22 cellular contexts compared by ENCODE assay signal in the genomic region with DNA sequence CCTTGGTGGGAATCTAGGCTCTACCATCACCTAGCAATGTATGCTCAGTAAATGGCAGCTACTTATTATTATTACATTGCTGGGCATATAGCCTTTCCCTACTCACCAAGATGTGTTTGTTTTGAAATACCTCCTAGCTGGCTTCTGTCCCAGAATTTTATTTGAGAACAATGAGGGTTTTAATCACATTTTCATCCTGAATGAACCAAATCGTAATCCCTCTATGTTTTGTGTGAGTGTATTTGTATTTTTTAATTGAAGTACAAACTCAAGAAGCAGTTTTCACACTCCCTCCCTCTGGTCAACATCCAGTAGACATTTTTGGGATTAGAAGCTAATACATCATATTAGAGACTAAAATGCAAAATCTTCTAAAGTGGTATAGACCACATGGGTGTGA. TPM values are rescaled to one million over a fixed set of nuclear protein-coding genes. Genes with fewer than 3 reads are reported as not detected.
DNase-seq lines count a peak whose midpoint lies in the region; ATAC-seq and TF ChIP-seq lines count a peak whose summit lies in the region.
"Had no signal": no experiment of that assay in that cellular context is flagged by ENCODE, and none has a peak within 500 bp of the region (broad histone marks: within the 10 kb centered on the region; RNA-seq: fewer than 3 reads in every experiment).

No MANE protein-coding gene starts in this region.

- 0% methylated on average over 1 of the region's 1 CpG for WGBS in SK-N-SH (ENCODE audit: low lambda C conversion rate)

- H3K9me2 ChIP-seq in SK-N-SH, result no peaks in the 10 kb centered on the region

- intact Hi-C loops in uterus (cut with DNase I; ENCODE audit: low total_unique reads), result no loop called here

- no peaks in the 10 kb centered on the region for H3K4me1 ChIP-seq in SK-N-SH (ENCODE audit: control insufficient read depth in 1 of 2, insufficient read depth in 2 of 2, low read depth in 1 of 2, low read length in 1 of 2)
- peaks cover 0 to 17% of the 10 kb centered on the region in 2 donors for H3K4me1 ChIP-seq in uterus
- H3K4me1 ChIP-seq: body of pancreas had no signal

- ATAC-seq in SK-N-SH treated with all-trans-retinoic acid at 6 μM for 48 hours, result no peak
- ATAC-seq: body of pancreas; foreskin keratinocyte; left ventricle myocardium superior; stimulated activated naive CD8-positive, alpha-beta T cell treated with anti-CD3 and anti-CD28 coated beads, Interleukin-15, Interleukin-2, amounts not matched to agents 100 U/mL and 50 U/mL, for 24 hours had no signal

- CTCF ChIA-PET in SK-N-SH (lab: Yijun Ruan, JAX), result interaction anchor here (0.9 to 16.8 kb wide), 4 partner anchors 10 to 107 kb away, joined by 3 to 495 read pairs (median 26); partner anchors contain the start of gene CEBPE

- H3K9me3 ChIP-seq in SK-N-SH, result no peaks in the 10 kb centered on the region
- no peaks in the 10 kb centered on the region for H3K9me3 ChIP-seq in uterus
- H3K9me3 ChIP-seq: body of pancreas, prostate gland, SJCRH30 had no signal

- H3K27me3 ChIP-seq in SK-N-SH (ENCODE audit: insufficient read depth) (peaks cover 13% of the 10 kb centered on the region; the same call in 1 of the 2 replicates), uterus (no peaks in the 10 kb centered on the region)
- H3K27me3 ChIP-seq: body of pancreas, foreskin keratinocyte had no signal

- no peaks in the 10 kb centered on the region for H4K20me1 ChIP-seq in SK-N-SH (ENCODE audit: insufficient read depth)

- H3K27ac ChIP-seq in SK-N-SH (ENCODE audit: low read depth in 2 of 2, low read length in 1 of 2), result no peak overlapping the region
- H3K27ac ChIP-seq in uterus, result peak overlapping the region; percentile 88 to 89
- H3K27ac ChIP-seq: body of pancreas, foreskin keratinocyte, SJCRH30 had no signal

- H3K4me2 ChIP-seq in SK-N-SH, result peak overlapping the region; percentile 7; the same call in 1 of the 2 replicates

- no peak for TF ChIP-seq EP300 in SK-N-SH (IDR thresholded peaks at IDR 0.05; ENCODE audit: borderline replicate concordance in 1 of 2, low read depth in 1 of 2, low read length in 1 of 2)

- no peak overlapping the region for H2AFZ ChIP-seq in SK-N-SH (ENCODE audit: low read depth)

- peaks cover 6% of the 10 kb centered on the region for H3F3A ChIP-seq in SK-N-SH (replicated peaks; ENCODE audit: insufficient read depth)

- H3K36me3 ChIP-seq in SK-N-SH (replicated peaks in 1 of 2; ENCODE audit: control insufficient read depth in 1 of 2, insufficient read depth in 2 of 2, low read length in 1 of 2) (no peaks in the 10 kb centered on the region), uterus (no peaks in the 10 kb centered on the region)
- H3K36me3 ChIP-seq: prostate gland, SJCRH30 had no signal

- H3K9ac ChIP-seq in SK-N-SH, result no peak overlapping the region

- POLR2A ChIA-PET in SK-N-SH (lab: Yijun Ruan, JAX), result no interaction called here

- TF ChIP-seq CTCF in SK-N-SH (IDR thresholded peaks at IDR 0.05), result no peak
- TF ChIP-seq CTCF in fibroblast of the aortic adventitia (IDR thresholded peaks at IDR 0.05; ENCODE audit: insufficient read depth, low read length), result no peak
- no peak for TF ChIP-seq CTCF in uterus (IDR thresholded peaks at IDR 0.05)

- DNase-seq in SK-N-SH (no peak), astrocyte of the hippocampus (ENCODE audit: low read depth, low spot score) (peak; percentile 35), fibroblast of the aortic adventitia (ENCODE audit: low read depth) (peak; percentile 80), uterus (no peak), NCI-H82 (lab: John Stamatoyannopoulos, UW) (no peak), NCI-H345 (lab: John Stamatoyannopoulos, UW) (no peak), SIG-M5 (lab: John Stamatoyannopoulos, UW) (no peak)
- DNase-seq: activated naive CD4-positive, alpha-beta T cell treated with Interleukin-2 at 50 U/mL for 16 hours; activated T-cell treated with anti-CD3 and anti-CD28 coated beads for 4 hours; body of pancreas; DND-41; foreskin keratinocyte; left ventricle myocardium superior; naive B cell; NCI-H2171 treated with DMSO at 0.1 percent for 48 hours; SJCRH30; stimulated activated CD4-positive, alpha-beta T cell treated with anti-CD3 and anti-CD28 coated beads, Interleukin-12 subunit alpha, Interleukin-12 subunit beta, amount 100 ng/mL, for 4 hours; stimulated activated naive CD8-positive, alpha-beta T cell treated with anti-CD3 and anti-CD28 coated beads, Interleukin-15, Interleukin-2, amounts not matched to agents 100 U/mL and 50 U/mL, for 24 hours had no signal

- no peak overlapping the region for H3K4me3 ChIP-seq in SK-N-SH (ENCODE audit: low read depth in 2 of 2, low read length in 1 of 2)
- no peak overlapping the region for H3K4me3 ChIP-seq in fibroblast of the aortic adventitia (ENCODE audit: low read depth, low read length)
- H3K4me3 ChIP-seq in uterus, result no peak overlapping the region
- H3K4me3 ChIP-seq: body of pancreas, prostate gland, SJCRH30 had no signal

- TF ChIP-seq POLR2A in uterus (IDR thresholded peaks at IDR 0.05), result no peak

- TF ChIP-seq RAD21 in SK-N-SH (IDR thresholded peaks at IDR 0.05; ENCODE audit: low read length), result no peak

- no peaks in the 10 kb centered on the region for H3K79me2 ChIP-seq in SK-N-SH (ENCODE audit: insufficient read depth)

TF ChIP-seq in SK-N-SH, 30 proteins besides CTCF, POLR2A, EP300 and RAD21:
- TF ChIP-seq MXI1 (IDR thresholded peaks at IDR 0.05; ENCODE audit: low read depth, low read length) (no peak), MEF2A (IDR thresholded peaks at IDR 0.05; ENCODE audit: borderline replicate concordance, low read depth) (no peak), CHD2 (IDR thresholded peaks at IDR 0.05; ENCODE audit: low read length, partially characterized antibody) (no peak), NRF1 (IDR thresholded peaks at IDR 0.05; ENCODE audit: low read depth, low read length) (no peak), NFIC (IDR thresholded peaks at IDR 0.05; ENCODE audit: borderline replicate concordance) (no peak), RXRA (IDR thresholded peaks at IDR 0.05; ENCODE audit: borderline replicate concordance, low read depth) (no peak), JUND (IDR thresholded peaks at IDR 0.05) (no peak), RFX5 (IDR thresholded peaks at IDR 0.05; ENCODE audit: low read length) (no peak), MAX (IDR thresholded peaks at IDR 0.05; ENCODE audit: low read depth) (no peak), USF2 (IDR thresholded peaks at IDR 0.05; ENCODE audit: borderline replicate concordance, low read depth, low read length) (no peak)

TF ChIP-seq in SK-N-SH treated with all-trans-retinoic acid at 6 μM for 48 hours, 23 proteins besides CTCF, POLR2A, EP300 and RAD21:
- TF ChIP-seq CSDC2 (CRISPR knock-in tag; IDR thresholded peaks at IDR 0.05) (no peak), ZNF70 (CRISPR knock-in tag; IDR thresholded peaks at IDR 0.05) (no peak), PPARA (CRISPR knock-in tag; IDR thresholded peaks at IDR 0.05; ENCODE audit: borderline replicate concordance) (no peak), RARB (CRISPR knock-in tag; IDR thresholded peaks at IDR 0.05) (no peak), SNAI2 (CRISPR knock-in tag; IDR thresholded peaks at IDR 0.05) (no peak), ZFP30 (CRISPR knock-in tag; IDR thresholded peaks at IDR 0.05) (no peak), ESRRG (CRISPR knock-in tag; IDR thresholded peaks at IDR 0.05) (no peak), TOX (CRISPR knock-in tag; IDR thresholded peaks at IDR 0.05; ENCODE audit: borderline replicate concordance) (no peak)
- TF ChIP-seq, protein P1, sequence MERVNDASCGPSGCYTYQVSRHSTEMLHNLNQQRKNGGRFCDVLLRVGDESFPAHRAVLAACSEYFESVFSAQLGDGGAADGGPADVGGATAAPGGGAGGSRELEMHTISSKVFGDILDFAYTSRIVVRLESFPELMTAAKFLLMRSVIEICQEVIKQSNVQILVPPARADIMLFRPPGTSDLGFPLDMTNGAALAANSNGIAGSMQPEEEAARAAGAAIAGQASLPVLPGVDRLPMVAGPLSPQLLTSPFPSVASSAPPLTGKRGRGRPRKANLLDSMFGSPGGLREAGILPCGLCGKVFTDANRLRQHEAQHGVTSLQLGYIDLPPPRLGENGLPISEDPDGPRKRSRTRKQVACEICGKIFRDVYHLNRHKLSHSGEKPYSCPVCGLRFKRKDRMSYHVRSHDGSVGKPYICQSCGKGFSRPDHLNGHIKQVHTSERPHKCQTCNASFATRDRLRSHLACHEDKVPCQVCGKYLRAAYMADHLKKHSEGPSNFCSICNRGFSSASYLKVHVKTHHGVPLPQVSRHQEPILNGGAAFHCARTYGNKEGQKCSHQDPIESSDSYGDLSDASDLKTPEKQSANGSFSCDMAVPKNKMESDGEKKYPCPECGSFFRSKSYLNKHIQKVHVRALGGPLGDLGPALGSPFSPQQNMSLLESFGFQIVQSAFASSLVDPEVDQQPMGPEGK (CRISPR knock-in tag; IDR thresholded peaks at IDR 0.05; ENCODE audit: borderline replicate concordance), result no peak

RNA-seq across cellular contexts. Expression of gene SLC7A8, which starts 7.6 kb away (rescaled TPM):
- 0.96 and 1.4 TPM in 2 replicates for polyA plus RNA-seq in SK-N-SH (2012; rRNA removed)
- 0.75 and 1.4 TPM in 2 replicates for polyA plus RNA-seq in SK-N-SH (2012; cell fraction: cytosol; rRNA removed)
- polyA plus RNA-seq in SK-N-SH (2012; cell fraction: nucleus; rRNA removed), result 1.1 and 1.2 TPM in 2 replicates
- total RNA-seq in fibroblast of the aortic adventitia (ENCODE audit: low replicate concordance) (11.7 and 37.5 TPM in 2 replicates), uterus (100 to 1,000 TPM in 1 of 4 donors, 10 to 100 TPM in 3; 15.9 to 152 (median 49.3) TPM)

RNA-seq across cellular contexts. Expression of gene CEBPE, which starts 56.8 kb away (rescaled TPM):
- not detected in 2 replicates for polyA plus RNA-seq in SK-N-SH (2012; rRNA removed)
- polyA plus RNA-seq in SK-N-SH (2012; cell fraction: cytosol; rRNA removed), result not detected in 2 replicates
- polyA plus RNA-seq in SK-N-SH (2012; cell fraction: nucleus; rRNA removed), result not detected in 2 replicates
- total RNA-seq in fibroblast of the aortic adventitia (ENCODE audit: low replicate concordance), result not detected in 2 replicates
- not detected for total RNA-seq in uterus
- total RNA-seq: body of pancreas, foreskin keratinocyte, left ventricle myocardium superior, prostate gland, SJCRH30, urinary bladder had no signal
- polyA plus RNA-seq: foreskin keratinocyte, IgD-negative memory B cell had no signal

Comparison
In these comparisons a context has a peak if more than half of its experiments do, and no peak if none do; other contexts are left out.
1. DNase-seq: peak in astrocyte of the hippocampus (single experiment) and fibroblast of the aortic adventitia (single experiment); none in SK-N-SH (single experiment), uterus (0 of 2), NCI-H82 (single experiment), NCI-H345 (single experiment) and SIG-M5 (single experiment).
2. H3K27ac ChIP-seq: peak in uterus (2 of 2); none in SK-N-SH (0 of 2).